Comparison of ENCODE assay signal across 2 cellular contexts in genomic region chr15:26179906-26180305, GRCh38.
TF ChIP-seq lines count a peak whose summit lies in the region.

No MANE protein-coding gene starts in this region.

TF ChIP-seq in SK-N-SH, 30 proteins besides CTCF, POLR2A, EP300 and RAD21 (continued from another document):
- no peak for TF ChIP-seq USF2 (IDR thresholded peaks at IDR 0.05; ENCODE audit: borderline replicate concordance, low read depth, low read length)
- TF ChIP-seq FOXJ3 (CRISPR knock-in tag; IDR thresholded peaks at IDR 0.05): no peak
- TF ChIP-seq CHD2 (IDR thresholded peaks at IDR 0.05; ENCODE audit: low read length, partially characterized antibody): no peak
- no peak for TF ChIP-seq SIN3A (IDR thresholded peaks at IDR 0.05; ENCODE audit: borderline replicate concordance, low read depth, low read length)
- no peak for TF ChIP-seq MEF2A (IDR thresholded peaks at IDR 0.05; ENCODE audit: borderline replicate concordance, low read depth)
- TF ChIP-seq RXRA (IDR thresholded peaks at IDR 0.05; ENCODE audit: borderline replicate concordance, low read depth): no peak
TF ChIP-seq in SK-N-SH: peak in this region for 0.

TF ChIP-seq in SK-N-SH treated with all-trans-retinoic acid at 6 μM for 48 hours, 23 proteins besides CTCF, POLR2A, EP300 and RAD21 (continued from another document):
- TF ChIP-seq CREB5 (CRISPR knock-in tag; IDR thresholded peaks at IDR 0.05; ENCODE audit: low read depth): no peak
- TF ChIP-seq RARB (CRISPR knock-in tag; IDR thresholded peaks at IDR 0.05): no peak
- TF ChIP-seq GLIS3 (CRISPR knock-in tag; IDR thresholded peaks at IDR 0.05): no peak
- no peak for TF ChIP-seq ARNTL (CRISPR knock-in tag; IDR thresholded peaks at IDR 0.05; ENCODE audit: borderline replicate concordance, low read depth)
- no peak for TF ChIP-seq BACH2 (CRISPR knock-in tag; IDR thresholded peaks at IDR 0.05; ENCODE audit: borderline replicate concordance)
- TF ChIP-seq TOX (CRISPR knock-in tag; IDR thresholded peaks at IDR 0.05; ENCODE audit: borderline replicate concordance): no peak
- TF ChIP-seq ESRRG (CRISPR knock-in tag; IDR thresholded peaks at IDR 0.05): no peak
- TF ChIP-seq TCF4 (CRISPR knock-in tag; IDR thresholded peaks at IDR 0.05; ENCODE audit: borderline replicate concordance): no peak
- no peak for TF ChIP-seq ZFP30 (CRISPR knock-in tag; IDR thresholded peaks at IDR 0.05)
- no peak for TF ChIP-seq OSR1 (CRISPR knock-in tag; IDR thresholded peaks at IDR 0.05)
- no peak for TF ChIP-seq SNAI2 (CRISPR knock-in tag; IDR thresholded peaks at IDR 0.05)
- TF ChIP-seq ZFP3 (CRISPR knock-in tag; IDR thresholded peaks at IDR 0.05): no peak
- TF ChIP-seq CSDC2 (CRISPR knock-in tag; IDR thresholded peaks at IDR 0.05): no peak
- TF ChIP-seq POU6F1 (CRISPR knock-in tag; IDR thresholded peaks at IDR 0.05; ENCODE audit: borderline replicate concordance, low read depth): no peak
- no peak for TF ChIP-seq ISL1 (CRISPR knock-in tag; IDR thresholded peaks at IDR 0.05)
